In the genomic region with DNA sequence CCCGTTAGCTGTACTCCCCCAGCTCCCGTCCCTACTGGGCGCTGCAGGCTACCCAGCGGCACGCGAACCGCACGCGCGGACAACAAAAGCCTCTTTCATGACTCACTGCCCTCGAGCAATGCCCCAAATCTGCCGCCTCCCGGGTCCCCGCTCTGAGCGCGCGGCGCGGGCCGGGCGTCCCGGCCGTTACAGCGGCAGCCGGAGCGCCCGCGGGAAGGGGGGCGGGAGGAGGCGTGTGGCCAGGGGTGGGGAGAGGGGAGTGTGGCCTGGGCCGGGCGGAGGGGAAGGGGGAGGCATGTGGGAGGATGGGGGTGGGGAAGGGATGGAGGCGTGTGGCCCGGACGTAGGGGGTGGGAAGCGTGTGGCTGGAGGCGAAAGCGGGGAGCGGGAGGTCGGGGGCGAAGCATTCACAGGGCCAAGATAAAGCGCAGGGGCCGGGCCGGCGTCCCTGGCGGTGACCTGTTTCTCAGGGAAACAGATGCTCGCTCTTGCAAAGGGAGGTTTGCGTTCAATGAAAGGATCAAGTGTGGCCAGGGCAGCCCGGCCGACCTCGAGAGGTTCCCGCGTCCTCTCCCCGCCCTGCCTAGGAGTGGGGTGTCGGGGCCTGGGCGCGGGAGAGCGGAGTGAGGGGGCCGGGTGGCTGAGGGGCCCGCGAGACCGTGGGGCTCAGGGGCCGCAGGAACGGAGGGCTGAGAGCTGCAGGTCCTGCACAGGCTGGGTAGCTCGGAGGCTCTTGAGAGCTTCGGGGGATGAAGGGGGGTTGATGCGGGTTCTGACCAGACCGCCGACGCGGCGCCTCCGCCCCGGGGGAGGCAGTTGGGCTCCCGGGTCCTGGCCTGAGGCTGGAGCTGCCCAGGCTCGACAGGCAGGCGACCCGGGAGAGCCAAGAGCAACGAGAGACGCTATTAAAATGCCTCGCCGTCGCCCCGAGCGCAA, we compare ENCODE assay signal across 8 cellular contexts. TPM values are rescaled to one million over a fixed set of nuclear protein-coding genes. Genes with fewer than 3 reads are reported as not detected.
DNase-seq lines count a peak whose midpoint lies in the region; ATAC-seq and TF ChIP-seq lines count a peak whose summit lies in the region.

No MANE protein-coding gene starts in this region.

- DNase-seq in H9: peak; percentile 71
- peak; percentile 20 to 44 for DNase-seq in activated T-cell treated with anti-CD3 and anti-CD28 coated beads, Interleukin-2, amount 50 U/mL, for 48 hours
- DNase-seq in islet precursor cell: peak; percentile 88
- no peak for DNase-seq in KG1 (lab: John Stamatoyannopoulos, UW)
- no peak for DNase-seq in NCI-H69 (lab: John Stamatoyannopoulos, UW)

- H2BK120ac ChIP-seq in H9 (ENCODE audit: low read depth, low read length, poor library complexity, severe bottlenecking): no peak overlapping the region

- H3K56ac ChIP-seq in H9 (ENCODE audit: insufficient read length, low read depth, low read length): no peak overlapping the region

- peaks cover 0 to 4% of the 10 kb centered on the region in 2 experiments; a peak in 3 of 5 replicates for H3K9me3 Mint-ChIP-seq in H9

- peaks cover 31 to 53% of the 10 kb centered on the region in 2 experiments for H3K4me1 Mint-ChIP-seq in H9

- no peaks in the 10 kb centered on the region for H3K79me2 ChIP-seq in ACC112 (ENCODE audit: control insufficient read depth, insufficient read depth, low read length, unreplicated experiment)
- no peaks in the 10 kb centered on the region for H3K79me2 ChIP-seq in H9 (ENCODE audit: insufficient read depth, low read length)

- H2AFZ ChIP-seq in ACC112 (ENCODE audit: low read length, unreplicated experiment) (no peak overlapping the region), H9 (ENCODE audit: low read length) (no peak overlapping the region)

- no peak overlapping the region for H3K9ac ChIP-seq in H9 (ENCODE audit: extremely low read depth, insufficient read length, low read length)

- no peak overlapping the region for H2AK5ac ChIP-seq in H9 (ENCODE audit: insufficient read length, low read length)

- peaks cover 20% of the 10 kb centered on the region for H3K23me2 ChIP-seq in H9 (ENCODE audit: insufficient read length, low read depth, low read length, poor library complexity, severe bottlenecking)

- no peak overlapping the region for H3K18ac ChIP-seq in H9 (ENCODE audit: insufficient read length, low read depth, low read length)

- peak overlapping the region; percentile 42; the same call in 1 of the 2 replicates for H3K4me3 ChIP-seq in ACC112 (ENCODE audit: low read depth, low read length)

- TF ChIP-seq CTCF in H9 (conservative IDR thresholded peaks at IDR 0.05): no peak

- peak overlapping the region; percentile 64 for H3K4me2 ChIP-seq in H9 (ENCODE audit: insufficient read depth, insufficient read length, low read length)

- no peak overlapping the region for H3K23ac ChIP-seq in H9 (ENCODE audit: insufficient read length, low read depth, low read length)

- H3K27me3 ChIP-seq in ACC112 (ENCODE audit: insufficient read depth, low read length) (peaks cover 98% of the 10 kb centered on the region), H9 (ENCODE audit: insufficient read depth, low read length) (peaks cover 65% of the 10 kb centered on the region)

- H4K20me1 ChIP-seq in H9 (ENCODE audit: control insufficient read depth, insufficient read depth, insufficient read length): no peaks in the 10 kb centered on the region

- H3K27me3 Mint-ChIP-seq in H9 (ENCODE audit: low read depth): peaks cover 100% of the 10 kb centered on the region

- no peak overlapping the region for H2BK20ac ChIP-seq in H9 (ENCODE audit: low read depth, low read length, poor library complexity, severe bottlenecking)

- H2BK12ac ChIP-seq in H9 (ENCODE audit: insufficient read length, low read depth, low read length): no peak overlapping the region

- no peak overlapping the region for H4K91ac ChIP-seq in H9 (ENCODE audit: insufficient read length, low read depth, low read length)

- H3K4me3 Mint-ChIP-seq in H9: peak overlapping the region; percentile 50 to 85

- no peak overlapping the region for H4K8ac ChIP-seq in H9 (replicated peaks; ENCODE audit: insufficient read length, low read depth, low read length)

- no peak overlapping the region for H3K27ac Mint-ChIP-seq in H9

- H3K9me3 ChIP-seq in H9 (ENCODE audit: control insufficient read depth, low read depth, low read length): no peaks in the 10 kb centered on the region

- WGBS in H9 (ENCODE audit: extremely low coverage, insufficient read length, low lambda C conversion rate): no CpG with 5 or more reads among the region's 85 CpGs

- H3K27ac ChIP-seq in ACC112 (ENCODE audit: low read depth, low read length) (no peak overlapping the region), H9 (ENCODE audit: insufficient read length, low read depth, low read length) (no peak overlapping the region)

- no peak overlapping the region for H3K4ac ChIP-seq in H9 (ENCODE audit: low read depth, low read length)

- H2BK5ac ChIP-seq in H9 (ENCODE audit: insufficient read length, low read length): no peak overlapping the region

- H3K79me1 ChIP-seq in H9 (ENCODE audit: insufficient read depth, low read depth, low read length, poor library complexity, severe bottlenecking): no peaks in the 10 kb centered on the region

- H2BK15ac ChIP-seq in H9 (ENCODE audit: low read depth, low read length): no peak overlapping the region

- H3K14ac ChIP-seq in H9 (ENCODE audit: insufficient read depth, low read length): no peak overlapping the region

- no peak overlapping the region for H4K5ac ChIP-seq in H9 (ENCODE audit: insufficient read length, low read depth, low read length)

- H3K4me1 ChIP-seq in ACC112 (ENCODE audit: control insufficient read depth, insufficient read depth, low read length, unreplicated experiment) (peaks cover 3% of the 10 kb centered on the region), H9 (ENCODE audit: insufficient read depth, low read length) (peaks cover 4% of the 10 kb centered on the region; the same call in 1 of the 2 replicates)

- H3K36me3 ChIP-seq in ACC112 (ENCODE audit: insufficient read depth, low read length): no peaks in the 10 kb centered on the region

- ATAC-seq in GM19035 (IDR thresholded peaks at IDR 0.05; ENCODE audit: unreplicated experiment): no peak
- ATAC-seq in HG03108 (IDR thresholded peaks at IDR 0.05; ENCODE audit: unreplicated experiment): no peak

- H3K36me3 Mint-ChIP-seq in H9 (ENCODE audit: insufficient read depth in 1 of 3, low read depth in 3 of 3): no peaks in the 10 kb centered on the region

- no peak overlapping the region for H3T11ph ChIP-seq in H9 (ENCODE audit: low read length)

RNA-seq across cellular contexts. Expression of gene NEUROD1, which starts 3.5 kb away (rescaled TPM):
- not detected in 2 replicates for total RNA-seq in H9 (2021)

RNA-seq across cellular contexts. Expression of gene CERKL, which starts 26.9 kb away (rescaled TPM):
- total RNA-seq in H9 (2021): 0.22 TPM in 1 of 2 replicates, not detected in the other

Comparison
In these comparisons a context has a peak if more than half of its experiments do, and no peak if none do; other contexts are left out.
1. DNase-seq: peak in H9 (single experiment), activated T-cell treated with anti-CD3 and anti-CD28 coated beads, Interleukin-2, amount 50 U/mL, for 48 hours (2 of 2) and islet precursor cell (single experiment); none in KG1 (single experiment) and NCI-H69 (single experiment).